Comparison of ENCODE assay signal across 15 cellular contexts in genomic region chr4:82864336-82865001, GRCh38. TPM values are rescaled to one million over a fixed set of nuclear protein-coding genes. Genes with fewer than 3 reads are reported as not detected.
DNase-seq lines count a peak whose midpoint lies in the region; ATAC-seq, FAIRE-seq and TF ChIP-seq lines count a peak whose summit lies in the region.
"Had no signal": no experiment of that assay in that cellular context is flagged by ENCODE, and none has a peak within 500 bp of the region (broad histone marks: within the 10 kb centered on the region; RNA-seq: fewer than 3 reads in every experiment).

No MANE protein-coding gene starts in this region.

- CTCF ChIA-PET in activated CD4-positive, alpha-beta memory T cell treated with anti-CD3 and anti-CD28 coated beads for 36 hours (lab: Charles Lee): interaction anchor here (0.7 kb wide), 1 partner anchor 429 kb away, joined by 3 read pairs; no protein-coding TSS in a partner anchor
- CTCF ChIA-PET in endothelial cell of umbilical vein (lab: Charles Lee): interaction anchor here (1.1 kb wide), 1 partner anchor 25 kb away, joined by 4 read pairs; no protein-coding TSS in a partner anchor

- H3K4me1 ChIP-seq in endothelial cell of umbilical vein (ENCODE audit: control insufficient read depth, extremely low read depth, insufficient read depth, low read length): peaks cover 20% of the 10 kb centered on the region
- peaks cover 0 to 12% of the 10 kb centered on the region in 2 donors for H3K4me1 ChIP-seq in right atrium auricular region
- H3K4me1 ChIP-seq: colonic mucosa, SJCRH30 had no signal

- H3K9me3 ChIP-seq in endothelial cell of umbilical vein (replicated peaks; ENCODE audit: control insufficient read depth, insufficient read depth, low read length) (no peaks in the 10 kb centered on the region), right atrium auricular region (no peaks in the 10 kb centered on the region)
- H3K9me3 ChIP-seq: colonic mucosa, SJCRH30 had no signal

- H3K4me3 Mint-ChIP-seq in natural killer cell treated with Interleukin-12 subunit alpha and Interleukin-12 subunit beta and Interleukin-15 and Interleukin-18, amount 100 ng/mL, for 72 hours: peak overlapping the region; percentile 83
- no peak overlapping the region for H3K4me3 Mint-ChIP-seq in natural killer cell
- peak overlapping the region; percentile 24 for H3K4me3 Mint-ChIP-seq in activated CD4-positive, alpha-beta memory T cell treated with anti-CD3 and anti-CD28 coated beads for 36 hours
- H3K4me3 Mint-ChIP-seq in type B pancreatic cell: no peak overlapping the region

- H3K36me3 ChIP-seq in endothelial cell of umbilical vein (ENCODE audit: control insufficient read depth in 2 of 2, extremely low read depth in 1 of 2, insufficient read depth in 2 of 2, low read length in 2 of 2): peaks cover 20 to 33% of the 10 kb centered on the region in 2 experiments
- peaks cover 90% of the 10 kb centered on the region for H3K36me3 ChIP-seq in right atrium auricular region

- no peak overlapping the region for H3K9ac ChIP-seq in endothelial cell of umbilical vein (replicated peaks; ENCODE audit: extremely low read depth, insufficient read depth, low read length)

- no peak for TF ChIP-seq CTCF in natural killer cell (IDR thresholded peaks at IDR 0.05)
- no peak for TF ChIP-seq CTCF in endothelial cell of umbilical vein (IDR thresholded peaks at IDR 0.05; ENCODE audit: extremely low read depth in 1 of 2, insufficient read depth in 1 of 2, low read depth in 1 of 2, low read length in 2 of 2)
- TF ChIP-seq CTCF in type B pancreatic cell (conservative IDR thresholded peaks at IDR 0.05): no peak
- TF ChIP-seq CTCF in right atrium auricular region (IDR thresholded peaks at IDR 0.05): no peak

- H3K4me2 ChIP-seq in endothelial cell of umbilical vein (ENCODE audit: insufficient read depth, low read length): no peak overlapping the region

- H3K4me1 Mint-ChIP-seq in natural killer cell treated with Interleukin-12 subunit alpha and Interleukin-12 subunit beta and Interleukin-15 and Interleukin-18, amount 100 ng/mL, for 72 hours (ENCODE audit: low read depth in 2 of 2): peaks cover 25 to 40% of the 10 kb centered on the region in 2 donors
- peaks cover 0 to 5% of the 10 kb centered on the region in 2 donors for H3K4me1 Mint-ChIP-seq in natural killer cell
- peaks cover 25% of the 10 kb centered on the region for H3K4me1 Mint-ChIP-seq in activated CD4-positive, alpha-beta memory T cell treated with anti-CD3 and anti-CD28 coated beads for 36 hours (ENCODE audit: low read depth)
- H3K4me1 Mint-ChIP-seq in type B pancreatic cell (ENCODE audit: unreplicated experiment): no peaks in the 10 kb centered on the region

- H2AFZ ChIP-seq in endothelial cell of umbilical vein (ENCODE audit: low read depth, low read length): no peak overlapping the region

- no peak for DNase-seq in natural killer cell treated with Interleukin-12 subunit alpha and Interleukin-12 subunit beta and Interleukin-15 and Interleukin-18, amount 100 ng/mL, for 72 hours (ENCODE audit: low spot score)
- no peak for DNase-seq in natural killer cell
- DNase-seq in activated CD4-positive, alpha-beta memory T cell treated with anti-CD3 and anti-CD28 coated beads for 36 hours: peak; percentile 37
- DNase-seq in endothelial cell of umbilical vein (ENCODE audit: low read depth, low spot score): no peak
- no peak for DNase-seq in type B pancreatic cell (ENCODE audit: extremely low spot score, unreplicated experiment)
- DNase-seq in NCI-H187 treated with DMSO at 0.1 percent for 48 hours (lab: John Stamatoyannopoulos, UW): no peak
- DNase-seq in right atrium auricular region (ENCODE audit: low spot score): no peak
- no peak for DNase-seq in caudate nucleus (lab: John Stamatoyannopoulos, UW)
- DNase-seq: activated gamma-delta T cell treated with Interleukin-2 at 50 U/mL for 16 hours, colonic mucosa, mesendoderm, NCI-H2029 treated with DMSO at 0.1 percent for 48 hours, pancreas, SJCRH30 had no signal

- no peaks in the 10 kb centered on the region for H3K9me3 Mint-ChIP-seq in natural killer cell treated with Interleukin-12 subunit alpha and Interleukin-12 subunit beta and Interleukin-15 and Interleukin-18, amount 100 ng/mL, for 72 hours
- H3K9me3 Mint-ChIP-seq in natural killer cell: no peaks in the 10 kb centered on the region
- no peaks in the 10 kb centered on the region for H3K9me3 Mint-ChIP-seq in activated CD4-positive, alpha-beta memory T cell treated with anti-CD3 and anti-CD28 coated beads for 36 hours
- H3K9me3 Mint-ChIP-seq in type B pancreatic cell: no peaks in the 10 kb centered on the region

- peak overlapping the region; percentile 85 to 86 for H3K27ac Mint-ChIP-seq in natural killer cell treated with Interleukin-12 subunit alpha and Interleukin-12 subunit beta and Interleukin-15 and Interleukin-18, amount 100 ng/mL, for 72 hours
- peak overlapping the region in 1 of 2 donors; percentile 41 for H3K27ac Mint-ChIP-seq in natural killer cell
- peak overlapping the region; percentile 72 for H3K27ac Mint-ChIP-seq in activated CD4-positive, alpha-beta memory T cell treated with anti-CD3 and anti-CD28 coated beads for 36 hours
- peak overlapping the region; percentile 11 for H3K27ac Mint-ChIP-seq in type B pancreatic cell

- dilution Hi-C loops in endothelial cell of umbilical vein (cut with MboI; ENCODE audit: extremely low pct_ligation_motif_present, low sequenced_read_pairs): no loop called here

- FAIRE-seq in endothelial cell of umbilical vein (lab: Jason Lieb, UNC): no peak
- FAIRE-seq: pancreas had no signal

- peaks cover 31% of the 10 kb centered on the region for H3K36me3 Mint-ChIP-seq in natural killer cell treated with Interleukin-12 subunit alpha and Interleukin-12 subunit beta and Interleukin-15 and Interleukin-18, amount 100 ng/mL, for 72 hours
- peaks cover 16% of the 10 kb centered on the region for H3K36me3 Mint-ChIP-seq in natural killer cell
- H3K36me3 Mint-ChIP-seq in activated CD4-positive, alpha-beta memory T cell treated with anti-CD3 and anti-CD28 coated beads for 36 hours: peaks cover 44% of the 10 kb centered on the region
- H3K36me3 Mint-ChIP-seq in type B pancreatic cell: peaks cover 26% of the 10 kb centered on the region

- no peaks in the 10 kb centered on the region for H3K9me1 ChIP-seq in endothelial cell of umbilical vein (replicated peaks; ENCODE audit: control insufficient read depth, extremely low read depth, insufficient read depth, low read length)

- peaks cover 7% of the 10 kb centered on the region for H4K20me1 ChIP-seq in endothelial cell of umbilical vein (replicated peaks; ENCODE audit: control insufficient read depth, extremely low read depth, insufficient read depth, low read length)

- peaks cover 31% of the 10 kb centered on the region for H3K79me2 ChIP-seq in endothelial cell of umbilical vein (ENCODE audit: control insufficient read depth, insufficient read depth, low read length)

- H3K27ac ChIP-seq in endothelial cell of umbilical vein (ENCODE audit: insufficient read depth, low read depth, low read length): peak overlapping the region; percentile 45
- peak overlapping the region in 1 of 2 donors; percentile 10 for H3K27ac ChIP-seq in right atrium auricular region
- H3K27ac ChIP-seq in caudate nucleus (ENCODE audit: low read depth, low read length): no peak overlapping the region
- H3K27ac ChIP-seq: colonic mucosa, SJCRH30, VCaP had no signal

- ATAC-seq in natural killer cell treated with Interleukin-12 subunit alpha and Interleukin-12 subunit beta and Interleukin-15 and Interleukin-18, amount 100 ng/mL, for 72 hours: peak; percentile 48 to 78
- ATAC-seq in natural killer cell: no peak
- ATAC-seq: pancreas had no signal

- H3K27me3 ChIP-seq in endothelial cell of umbilical vein (ENCODE audit: control insufficient read depth in 2 of 2, insufficient read depth in 2 of 2, low read length in 2 of 2) (no peaks in the 10 kb centered on the region), right atrium auricular region (no peaks in the 10 kb centered on the region)
- H3K27me3 ChIP-seq: colonic mucosa, pancreas, SJCRH30 had no signal

- H3K27me3 Mint-ChIP-seq in natural killer cell treated with Interleukin-12 subunit alpha and Interleukin-12 subunit beta and Interleukin-15 and Interleukin-18, amount 100 ng/mL, for 72 hours: no peaks in the 10 kb centered on the region
- H3K27me3 Mint-ChIP-seq in natural killer cell (ENCODE audit: low read depth in 2 of 2): no peaks in the 10 kb centered on the region
- no peaks in the 10 kb centered on the region for H3K27me3 Mint-ChIP-seq in activated CD4-positive, alpha-beta memory T cell treated with anti-CD3 and anti-CD28 coated beads for 36 hours
- no peaks in the 10 kb centered on the region for H3K27me3 Mint-ChIP-seq in type B pancreatic cell

- TF ChIP-seq POLR2A in endothelial cell of umbilical vein (IDR thresholded peaks at IDR 0.05; ENCODE audit: low read depth, low read length): no peak

- POLR2A ChIA-PET in activated CD4-positive, alpha-beta memory T cell treated with anti-CD3 and anti-CD28 coated beads for 36 hours (lab: Charles Lee): no interaction called here
- POLR2A ChIA-PET in endothelial cell of umbilical vein (lab: Charles Lee): no interaction called here

- no peak overlapping the region for H3K4me3 ChIP-seq in endothelial cell of umbilical vein (replicated peaks in 1 of 3; ENCODE audit: insufficient read depth in 1 of 3, low read depth in 1 of 3, low read length in 3 of 3)
- no peak overlapping the region for H3K4me3 ChIP-seq in right atrium auricular region
- H3K4me3 ChIP-seq: colonic mucosa, pancreas, SJCRH30 had no signal

- no TSS peak for BruUV-seq in endothelial cell of umbilical vein (replicated peaks; lab: Mats Ljungman, UMichigan)

- intact Hi-C loops in natural killer cell (cut with micrococcal nuclease) (no loop called here), endothelial cell of umbilical vein (cut with micrococcal nuclease) (no loop called here)
- intact Hi-C loops in activated CD4-positive, alpha-beta memory T cell treated with anti-CD3 and anti-CD28 coated beads for 36 hours (cut with micrococcal nuclease): loop anchor here (1.0 to 10.0 kb wide), 3 partner anchors 27 to 490 kb away; partner anchors contain the start of genes HNRNPD, SEC31A and THAP9

RNA-seq across cellular contexts. Expression of gene SEC31A, which starts 26.5 kb away (rescaled TPM):
- total RNA-seq in natural killer cell treated with Interleukin-12 subunit alpha and Interleukin-12 subunit beta and Interleukin-15 and Interleukin-18, amount 100 ng/mL, for 72 hours: 100 to 1,000 TPM; 140 to 145 TPM
- 100 to 1,000 TPM; 176 to 183 (median 177) TPM for total RNA-seq in natural killer cell
- total RNA-seq in activated CD4-positive, alpha-beta memory T cell treated with anti-CD3 and anti-CD28 coated beads for 36 hours: 10 to 100 TPM; 87.8 to 88.1 TPM
- 290 and 301 TPM in 2 replicates for total RNA-seq in endothelial cell of umbilical vein
- 226 and 252 TPM in 2 replicates for polyA plus RNA-seq in endothelial cell of umbilical vein
- polyA plus RNA-seq in endothelial cell of umbilical vein (2011; cell fraction: cytosol; rRNA removed): 204 and 233 TPM in 2 replicates
- 345 and 361 TPM in 2 replicates for polyA plus RNA-seq in endothelial cell of umbilical vein (2011; cell fraction: nucleus; rRNA removed)
- 189 and 212 TPM in 2 replicates for polyA plus RNA-seq in endothelial cell of umbilical vein (2012)
- polyA minus RNA-seq in endothelial cell of umbilical vein: 442 and 462 TPM in 2 replicates
- polyA minus RNA-seq in endothelial cell of umbilical vein (2011; cell fraction: cytosol; rRNA and poly(A)+ RNA removed): 42.4 TPM
- polyA minus RNA-seq in endothelial cell of umbilical vein (2011; cell fraction: nucleus; rRNA and poly(A)+ RNA removed): 432 and 549 TPM in 2 replicates
- 233 and 295 TPM in 2 replicates for total RNA-seq in type B pancreatic cell (ENCODE audit: low replicate concordance)
- 100 to 1,000 TPM; 107 to 116 TPM for total RNA-seq in right atrium auricular region

RNA-seq across cellular contexts. Expression of gene THAP9, which starts 36.1 kb away (rescaled TPM):
- total RNA-seq in natural killer cell treated with Interleukin-12 subunit alpha and Interleukin-12 subunit beta and Interleukin-15 and Interleukin-18, amount 100 ng/mL, for 72 hours: 1 to 10 TPM; 1.7 to 3.0 TPM
- total RNA-seq in natural killer cell (1 to 10 TPM; 1.6 to 2.6 (median 2.1) TPM), endothelial cell of umbilical vein (1.7 and 3.2 TPM in 2 replicates), type B pancreatic cell (ENCODE audit: low replicate concordance) (5.3 and 8.4 TPM in 2 replicates), right atrium auricular region (1 to 10 TPM; 2.2 to 3.0 TPM)
- 1 to 10 TPM; 2.3 to 2.4 TPM for total RNA-seq in activated CD4-positive, alpha-beta memory T cell treated with anti-CD3 and anti-CD28 coated beads for 36 hours
- 0.86 and 0.99 TPM in 2 replicates for polyA plus RNA-seq in endothelial cell of umbilical vein
- 1.3 and 1.6 TPM in 2 replicates for polyA plus RNA-seq in endothelial cell of umbilical vein (2011; cell fraction: cytosol; rRNA removed)
- 2.2 and 2.8 TPM in 2 replicates for polyA plus RNA-seq in endothelial cell of umbilical vein (2011; cell fraction: nucleus; rRNA removed)
- 1.7 TPM in 2 replicates for polyA plus RNA-seq in endothelial cell of umbilical vein (2012)
- 1.5 and 2.6 TPM in 2 replicates for polyA minus RNA-seq in endothelial cell of umbilical vein
- 4.3 TPM for polyA minus RNA-seq in endothelial cell of umbilical vein (2011; cell fraction: cytosol; rRNA and poly(A)+ RNA removed)
- polyA minus RNA-seq in endothelial cell of umbilical vein (2011; cell fraction: nucleus; rRNA and poly(A)+ RNA removed): 4.3 and 5.3 TPM in 2 replicates

Comparison
In these comparisons a context has a peak if more than half of its experiments do, and no peak if none do; other contexts are left out.
1. ATAC-seq: peak in natural killer cell treated with Interleukin-12 subunit alpha and Interleukin-12 subunit beta and Interleukin-15 and Interleukin-18, amount 100 ng/mL, for 72 hours (2 of 2); none in natural killer cell (0 of 3).
2. H3K4me3 Mint-ChIP-seq: peak in natural killer cell treated with Interleukin-12 subunit alpha and Interleukin-12 subunit beta and Interleukin-15 and Interleukin-18, amount 100 ng/mL, for 72 hours (single experiment) and activated CD4-positive, alpha-beta memory T cell treated with anti-CD3 and anti-CD28 coated beads for 36 hours (single experiment); none in natural killer cell (single experiment) and type B pancreatic cell (single experiment).